In the genomic region with DNA sequence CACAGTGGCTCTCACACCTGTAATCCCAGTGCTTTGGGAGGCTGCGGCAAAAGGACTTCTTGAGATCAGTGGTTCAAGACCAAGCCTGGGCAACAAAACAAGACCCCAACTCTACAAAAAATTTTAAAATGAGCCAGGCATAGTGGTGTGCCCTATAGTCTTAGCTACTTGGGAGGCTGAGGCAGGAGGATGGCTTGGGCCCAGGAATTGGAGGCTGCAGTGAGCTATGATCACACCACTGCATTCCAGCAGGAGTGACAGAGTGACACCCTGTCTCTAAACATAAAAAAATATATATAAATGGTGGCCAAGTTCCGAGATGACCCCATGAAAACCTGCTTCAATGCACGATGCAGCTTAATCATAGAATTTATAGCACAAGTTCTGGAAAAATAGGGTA, we compare ENCODE assay signal across 21 cellular contexts.
"Had no signal": no experiment of that assay in that cellular context is flagged by ENCODE, and none has a peak within 500 bp of the region (broad histone marks: within the 10 kb centered on the region; RNA-seq: fewer than 3 reads in every experiment).

No MANE protein-coding gene starts in this region.

- H3K9me3 ChIP-seq: lower lobe of right lung, ovary, thyroid gland, upper lobe of right lung had no signal

- H3K27ac ChIP-seq: lower lobe of right lung, ovary, thyroid gland, upper lobe of right lung had no signal

- H3K27me3 ChIP-seq: ovary, thyroid gland, upper lobe of right lung had no signal

- H3K36me3 ChIP-seq: ovary had no signal

- DNase-seq: activated CD4-positive, alpha-beta memory T cell treated with anti-CD3 and anti-CD28 coated beads for 36 hours; activated CD4-positive, alpha-beta T cell treated with anti-CD3 and anti-CD28 coated beads, Interleukin-2, amount 10 ng/mL, durations not matched to agents 24 days and 14 days; activated CD4-positive, CD25-positive, alpha-beta regulatory T cell treated with anti-CD3 and anti-CD28 coated beads, Interleukin-2, amount 50 U/mL, for 72 hours; activated gamma-delta T cell treated with Interleukin-2 at 50 U/mL for 16 hours; activated naive CD4-positive, alpha-beta T cell treated with anti-CD3 and anti-CD28 coated beads, Interleukin-2, amount 50 U/mL, for 16 hours; activated T-cell treated with anti-CD3 and anti-CD28 coated beads, Interleukin-2, amount 50 U/mL, for 4 hours; amygdala; caudate nucleus; head of caudate nucleus; hypothalamus; kidney glomerular epithelial cell; lower lobe of right lung; naive thymus-derived CD4-positive, alpha-beta T cell; ovary; stimulated activated CD4-positive, alpha-beta T cell treated with anti-CD3 and anti-CD28 coated beads, Interleukin-12 subunit alpha, Interleukin-12 subunit beta, amount 100 ng/mL, for 4 hours; stimulated activated CD4-positive, alpha-beta T cell treated with anti-CD3 and anti-CD28 coated beads, Interleukin-4, amount 100 ng/mL, for 1 hour; stimulated activated naive CD8-positive, alpha-beta T cell treated with anti-CD3 and anti-CD28 coated beads, Interleukin-15, Interleukin-2, amounts not matched to agents 100 U/mL and 50 U/mL, for 24 hours; T-helper 1 cell; T-helper 9 cell; thyroid gland; upper lobe of right lung had no signal

- H3K4me3 ChIP-seq: lower lobe of right lung, ovary, thyroid gland, upper lobe of right lung had no signal
